ENCODE assay signal across 8 cellular contexts in genomic region chr18:29874519-29875098, GRCh38.
DNase-seq lines count a peak whose midpoint lies in the region; ATAC-seq, FAIRE-seq and TF ChIP-seq lines count a peak whose summit lies in the region.

No MANE protein-coding gene starts in this region.

- no peaks in the 10 kb centered on the region for H3K27me3 ChIP-seq in pancreas

- H3K27ac ChIP-seq in pancreas, result no peak overlapping the region

- FAIRE-seq in pancreas (lab: Jason Lieb, UNC) (no peak), GM12891 (lab: Jason Lieb, UNC) (no peak)

- no peaks in the 10 kb centered on the region for H3K9me3 ChIP-seq in pancreas

- peak; percentile 50 for DNase-seq in ACHN
- DNase-seq in GM20000 (ENCODE audit: low spot score), result peak; percentile 8
- peak; percentile 38 for DNase-seq in NCI-H2171 treated with DMSO at 0.1 percent for 48 hours (lab: John Stamatoyannopoulos, UW)
- peak; percentile 48 for DNase-seq in dermis blood vessel endothelial cell
- DNase-seq in pancreas, result peak in 1 of 6 donors; percentile 16
- no peak for DNase-seq in dedifferentiated amniotic fluid mesenchymal stem cell (ENCODE audit: extremely low spot score)
- DNase-seq in GM12891 (ENCODE audit: insufficient read length, low spot score), result no peak

- 55 to 67% methylated on average over 3 of the region's 3 CpGs for WGBS in pancreas, 2 donors

- H3K36me3 ChIP-seq in pancreas, result no peaks in the 10 kb centered on the region

- peak in 3 of 4 donors; percentile 30 to 51 (median 50) for ATAC-seq in pancreas
- no peak for ATAC-seq in HG03460 (IDR thresholded peaks at IDR 0.05; ENCODE audit: unreplicated experiment)

- no peak overlapping the region for H3K4me3 ChIP-seq in pancreas

- TF ChIP-seq POLR2A in GM12891 (IDR thresholded peaks at IDR 0.05; ENCODE audit: low read depth, low read length), result no peak

- peak; percentile 2 for TF ChIP-seq CTCF in GM20000 (IDR thresholded peaks at IDR 0.05; ENCODE audit: extremely low read depth, missing control alignments)
- peak in 1 of 4 donors; percentile 17 for TF ChIP-seq CTCF in pancreas (IDR thresholded peaks at IDR 0.05)

- in situ Hi-C loops in ACHN (cut with HindIII; ENCODE audit: low pct_ligation_motif_present, low pct_unique_long_range_greater_than_20kb, low sequenced_read_pairs), result no loop called here

- no peaks in the 10 kb centered on the region for H3K4me1 ChIP-seq in pancreas

- intact Hi-C loops in pancreas (cut with DNase I), result no loop called here

TF ChIP-seq in GM12891, 5 proteins besides CTCF, POLR2A, EP300 and RAD21:
- TF ChIP-seq POLR2AphosphoS5 (IDR thresholded peaks at IDR 0.05; ENCODE audit: low read depth, low read length) (no peak), POU2F2 (IDR thresholded peaks at IDR 0.05; ENCODE audit: low read depth, low read length) (no peak), PAX5 (IDR thresholded peaks at IDR 0.05; ENCODE audit: insufficient read depth, low read length, severe bottlenecking) (no peak), SPI1 (IDR thresholded peaks at IDR 0.05; ENCODE audit: low read depth, low read length) (no peak), TAF1 (IDR thresholded peaks at IDR 0.05; ENCODE audit: low read depth, low read length) (no peak)
TF ChIP-seq in GM12891: peak in this region for 0.

Comparison
In these comparisons a context has a peak if more than half of its experiments do, and no peak if none do; other contexts are left out.
1. DNase-seq: peak in ACHN (single experiment), GM20000 (single experiment), NCI-H2171 treated with DMSO at 0.1 percent for 48 hours (single experiment) and dermis blood vessel endothelial cell (single experiment); none in dedifferentiated amniotic fluid mesenchymal stem cell (single experiment) and GM12891 (single experiment).